In genomic region chr6:113662049-113662655, GRCh38 we compare ENCODE assay signal across 18 cellular contexts.
DNase-seq lines count a peak whose midpoint lies in the region; ATAC-seq, FAIRE-seq and TF ChIP-seq lines count a peak whose summit lies in the region.
"Had no signal": no experiment of that assay in that cellular context is flagged by ENCODE, and none has a peak within 500 bp of the region (broad histone marks: within the 10 kb centered on the region; RNA-seq: fewer than 3 reads in every experiment).

No MANE protein-coding gene starts in this region.

- no peaks in the 10 kb centered on the region for H3K9me3 Mint-ChIP-seq in activated T-helper 17 cell treated with anti-CD3 and anti-CD28 coated beads, Interleukin-2, amount 50 U/mL, for 72 hours
- H3K9me3 Mint-ChIP-seq in stimulated activated naive B cell treated with anti-CD40 and anti-IgM and Interleukin-4, amounts not matched to agents 10 μg/mL and 1 μg/mL and 100 μg/mL, for 72 hours = no peaks in the 10 kb centered on the region

- H3K4me2 ChIP-seq in MM.1S (ENCODE audit: low read depth, low read length) = no peak overlapping the region
- H3K4me2 ChIP-seq: BLaER1 had no signal

- H3K27ac Mint-ChIP-seq in activated T-helper 17 cell treated with anti-CD3 and anti-CD28 coated beads, Interleukin-2, amount 50 U/mL, for 72 hours = no peak overlapping the region
- H3K27ac Mint-ChIP-seq in stimulated activated naive B cell treated with anti-CD40 and anti-IgM and Interleukin-4, amounts not matched to agents 10 μg/mL and 1 μg/mL and 100 μg/mL, for 72 hours = no peak overlapping the region

- H3K27me3 Mint-ChIP-seq in activated T-helper 17 cell treated with anti-CD3 and anti-CD28 coated beads, Interleukin-2, amount 50 U/mL, for 72 hours = peaks cover 3% of the 10 kb centered on the region
- no peaks in the 10 kb centered on the region for H3K27me3 Mint-ChIP-seq in stimulated activated naive B cell treated with anti-CD40 and anti-IgM and Interleukin-4, amounts not matched to agents 10 μg/mL and 1 μg/mL and 100 μg/mL, for 72 hours

- H2AFZ ChIP-seq in MM.1S (ENCODE audit: low read length) = no peak overlapping the region

- no peaks in the 10 kb centered on the region for H3K9me3 ChIP-seq in MM.1S (replicated peaks; ENCODE audit: insufficient read depth, low read length)
- H3K9me3 ChIP-seq: BLaER1 had no signal

- H3K36me3 ChIP-seq in MM.1S (replicated peaks; ENCODE audit: insufficient read depth, low read length) = no peaks in the 10 kb centered on the region
- H3K36me3 ChIP-seq: BLaER1 had no signal

- ATAC-seq in HG02763 (IDR thresholded peaks at IDR 0.05; ENCODE audit: unreplicated experiment) (peak; percentile 3), GM19328 (IDR thresholded peaks at IDR 0.05; ENCODE audit: unreplicated experiment) (no peak)
- peak; percentile 40 for ATAC-seq in activated T-helper 17 cell treated with anti-CD3 and anti-CD28 coated beads, Interleukin-2, amount 50 U/mL, for 72 hours (replicated peaks)
- ATAC-seq in stimulated activated naive B cell treated with anti-CD40 and anti-IgM and Interleukin-4, amounts not matched to agents 10 μg/mL and 1 μg/mL and 100 μg/mL, for 72 hours (replicated peaks) = peak; percentile 30 to 36

- H3K9me2 ChIP-seq in MM.1S (replicated peaks; ENCODE audit: insufficient read depth, low read length) = no peaks in the 10 kb centered on the region

- H3K79me2 ChIP-seq in MM.1S (ENCODE audit: low read length) = no peaks in the 10 kb centered on the region

- TF ChIP-seq CTCF in MM.1S (IDR thresholded peaks at IDR 0.05; ENCODE audit: low read length) = no peak

- no peaks in the 10 kb centered on the region for H4K20me1 ChIP-seq in MM.1S (ENCODE audit: insufficient read depth, low read length)
- H4K20me1 ChIP-seq: BLaER1 had no signal

- no peaks in the 10 kb centered on the region for H3K4me1 Mint-ChIP-seq in activated T-helper 17 cell treated with anti-CD3 and anti-CD28 coated beads, Interleukin-2, amount 50 U/mL, for 72 hours
- peaks cover 11 to 18% of the 10 kb centered on the region in 2 donors for H3K4me1 Mint-ChIP-seq in stimulated activated naive B cell treated with anti-CD40 and anti-IgM and Interleukin-4, amounts not matched to agents 10 μg/mL and 1 μg/mL and 100 μg/mL, for 72 hours

- H3K9ac ChIP-seq in MM.1S (ENCODE audit: low read length) = no peak overlapping the region
- H3K9ac ChIP-seq: BLaER1 had no signal

- H3K4me3 ChIP-seq in MM.1S (ENCODE audit: low read length) = no peak overlapping the region
- H3K4me3 ChIP-seq: BLaER1 had no signal

- H3K36me3 Mint-ChIP-seq in activated T-helper 17 cell treated with anti-CD3 and anti-CD28 coated beads, Interleukin-2, amount 50 U/mL, for 72 hours (ENCODE audit: low read depth) = no peaks in the 10 kb centered on the region
- no peaks in the 10 kb centered on the region for H3K36me3 Mint-ChIP-seq in stimulated activated naive B cell treated with anti-CD40 and anti-IgM and Interleukin-4, amounts not matched to agents 10 μg/mL and 1 μg/mL and 100 μg/mL, for 72 hours

- H3F3A ChIP-seq in MM.1S (ENCODE audit: insufficient read depth, low read length) = no peaks in the 10 kb centered on the region

- H3K27ac ChIP-seq in caudate nucleus (ENCODE audit: low read depth, low read length) (no peak overlapping the region), MM.1S (ENCODE audit: low read length) (no peak overlapping the region)
- H3K27ac ChIP-seq: BLaER1, HL-60 had no signal

- FAIRE-seq in GM19239 (lab: Jason Lieb, UNC) = peak; percentile 44

- DNase-seq in GM19239 (ENCODE audit: insufficient read length, low spot score) = no peak
- DNase-seq in stimulated activated naive B cell treated with anti-CD40 and anti-IgM and Interleukin-4, amounts not matched to agents 10 μg/mL and 1 μg/mL and 100 μg/mL, for 72 hours = no peak
- DNase-seq in caudate nucleus (lab: John Stamatoyannopoulos, UW) = no peak
- no peak for DNase-seq in MM.1S
- DNase-seq: COR-L47, DMS153, H7, KG1, NCI-H1092, NCI-H446, NCI-H774, SIG-M5, T-helper 2 cell had no signal

- no peaks in the 10 kb centered on the region for H3K4me1 ChIP-seq in MM.1S (ENCODE audit: low read length)
- H3K4me1 ChIP-seq: BLaER1 had no signal

- no peak overlapping the region for H3K4me3 Mint-ChIP-seq in activated T-helper 17 cell treated with anti-CD3 and anti-CD28 coated beads, Interleukin-2, amount 50 U/mL, for 72 hours
- H3K4me3 Mint-ChIP-seq in stimulated activated naive B cell treated with anti-CD40 and anti-IgM and Interleukin-4, amounts not matched to agents 10 μg/mL and 1 μg/mL and 100 μg/mL, for 72 hours = no peak overlapping the region

- H3K27me3 ChIP-seq in MM.1S (replicated peaks; ENCODE audit: insufficient read depth, low read length) = no peaks in the 10 kb centered on the region
- H3K27me3 ChIP-seq: BLaER1 had no signal
